Comparison of ENCODE assay signal across 24 cellular contexts in the genomic region with DNA sequence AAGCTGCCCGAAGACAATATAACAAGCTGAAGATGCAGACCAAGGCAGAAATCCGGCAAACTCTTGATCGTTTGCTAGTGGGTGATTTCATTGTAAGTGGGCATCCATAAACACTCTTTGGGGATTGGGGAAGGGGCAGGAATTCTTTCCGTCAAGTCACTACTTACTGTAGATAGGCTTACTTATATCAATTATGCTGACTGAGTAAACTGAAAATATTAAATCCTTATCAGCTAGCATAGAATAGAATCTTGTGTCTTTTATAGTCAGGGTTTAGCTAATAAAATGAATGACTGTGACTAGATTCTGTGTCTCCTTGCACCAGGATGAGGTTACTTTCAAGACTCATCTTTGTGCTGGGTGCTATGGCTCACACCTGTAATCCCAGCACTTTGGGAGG. TPM values are rescaled to one million over a fixed set of nuclear protein-coding genes. Genes with fewer than 3 reads are reported as not detected.
DNase-seq lines count a peak whose midpoint lies in the region; ATAC-seq, FAIRE-seq and TF ChIP-seq lines count a peak whose summit lies in the region.
"Had no signal": no experiment of that assay in that cellular context is flagged by ENCODE, and none has a peak within 500 bp of the region (broad histone marks: within the 10 kb centered on the region; RNA-seq: fewer than 3 reads in every experiment).

No MANE protein-coding gene starts in this region.

- no peaks in the 10 kb centered on the region for H3K79me2 ChIP-seq in HepG2 (ENCODE audit: insufficient read depth, low read length)

- no peak for ATAC-seq in HepG2
- no peak for ATAC-seq in right lobe of liver
- ATAC-seq in memory B cell (ENCODE audit: low read depth): no peak
- ATAC-seq in gastrocnemius medialis: no peak
- no peak for ATAC-seq in stimulated activated effector memory CD8-positive, alpha-beta T cell treated with anti-CD3 and anti-CD28 coated beads, Interleukin-12 subunit alpha, Interleukin-12 subunit beta, amount 100 ng/mL, for 72 hours
- ATAC-seq in HG02798 (IDR thresholded peaks at IDR 0.05; ENCODE audit: poor library complexity, unreplicated experiment): no peak
- no peak for ATAC-seq in GM19395 (IDR thresholded peaks at IDR 0.05; ENCODE audit: unreplicated experiment)
- ATAC-seq: CD8-positive, alpha-beta T cell had no signal

- TF ChIP-seq RAD21 in HepG2 (CRISPR knock-in tag; IDR thresholded peaks at IDR 0.05): no peak

- H3K4me3 ChIP-seq in HepG2 (replicated peaks in 1 of 3; ENCODE audit: insufficient read depth in 1 of 3, low read depth in 2 of 3, low read length in 3 of 3): no peak overlapping the region
- H3K4me3 ChIP-seq in right lobe of liver: no peak overlapping the region
- H3K4me3 ChIP-seq in gastrocnemius medialis: no peak overlapping the region
- H3K4me3 ChIP-seq: A549; BLaER1 treated with 17β-estradiol and CSF1 and Interleukin-3, amounts not matched to agents 10 nM and 100 nM had no signal

- WGBS in HepG2 (ENCODE audit: low lambda C conversion rate): 98% methylated on average over 4 of the region's 4 CpGs
- 97% methylated on average over 4 of the region's 4 CpGs for WGBS in right lobe of liver (ENCODE audit: insufficient coverage, low coverage, low lambda C conversion rate, missing lambda C conversion rate)

- no peak overlapping the region for H3K4me3 Mint-ChIP-seq in memory B cell
- H3K4me3 Mint-ChIP-seq in stimulated activated effector memory CD8-positive, alpha-beta T cell treated with anti-CD3 and anti-CD28 coated beads, Interleukin-12 subunit alpha, Interleukin-12 subunit beta, amount 100 ng/mL, for 72 hours: no peak overlapping the region
- H3K4me3 Mint-ChIP-seq: B cell; CD4-positive, alpha-beta T cell; CD8-positive, alpha-beta T cell had no signal

- no peak for FAIRE-seq in HepG2 (lab: Jason Lieb, UNC)
- FAIRE-seq: A549, D721Med, G401.6, GM12891, GM19239 had no signal

- no peaks in the 10 kb centered on the region for H4K20me1 ChIP-seq in HepG2 (ENCODE audit: insufficient read depth, low read length)

- no peak for TF ChIP-seq EP300 in HepG2 (IDR thresholded peaks at IDR 0.05; ENCODE audit: low read depth in 2 of 2, low read length in 2 of 2)
- TF ChIP-seq EP300 in HepG2 (CRISPR knock-in tag; IDR thresholded peaks at IDR 0.05; ENCODE audit: borderline replicate concordance): no peak

- no peak overlapping the region for H3K4me2 ChIP-seq in HepG2 (ENCODE audit: low read depth, low read length)
- H3K4me2 ChIP-seq: A549; BLaER1 treated with 17β-estradiol and CSF1 and Interleukin-3, amounts not matched to agents 10 nM and 100 nM had no signal

- H3K4me1 Mint-ChIP-seq in memory B cell: no peaks in the 10 kb centered on the region
- no peaks in the 10 kb centered on the region for H3K4me1 Mint-ChIP-seq in stimulated activated effector memory CD8-positive, alpha-beta T cell treated with anti-CD3 and anti-CD28 coated beads, Interleukin-12 subunit alpha, Interleukin-12 subunit beta, amount 100 ng/mL, for 72 hours
- H3K4me1 Mint-ChIP-seq: B cell had no signal

- H3K9ac ChIP-seq in HepG2 (ENCODE audit: insufficient read depth, low read depth, low read length): no peak overlapping the region
- H3K9ac ChIP-seq: BLaER1 treated with 17β-estradiol and CSF1 and Interleukin-3, amounts not matched to agents 10 nM and 100 nM had no signal

- intact Hi-C loops in HepG2 (cut with micrococcal nuclease; ENCODE audit: unreplicated experiment): no loop called here
- intact Hi-C loops in right lobe of liver (cut with DNase I): no loop called here
- intact Hi-C loops in gastrocnemius medialis (cut with DNase I; ENCODE audit: low total_unique reads): no loop called here

- H3K9me3 ChIP-seq in HepG2 (ENCODE audit: low read length): no peaks in the 10 kb centered on the region
- no peaks in the 10 kb centered on the region for H3K9me3 ChIP-seq in right lobe of liver
- H3K9me3 ChIP-seq in gastrocnemius medialis: no peaks in the 10 kb centered on the region
- H3K9me3 ChIP-seq: A549; BLaER1 treated with 17β-estradiol and CSF1 and Interleukin-3, amounts not matched to agents 10 nM and 100 nM; Caco-2 had no signal

- no peaks in the 10 kb centered on the region for H3K27me3 Mint-ChIP-seq in memory B cell
- H3K27me3 Mint-ChIP-seq: B cell; CD4-positive, alpha-beta T cell had no signal

- POLR2A ChIA-PET in HepG2 (lab: Yijun Ruan, JAX): no interaction called here

- TF ChIP-seq CTCF in HepG2 (CRISPR knock-in tag; IDR thresholded peaks at IDR 0.05) (no peak), right lobe of liver (IDR thresholded peaks at IDR 0.05) (no peak), gastrocnemius medialis (IDR thresholded peaks at IDR 0.05 in 4 of 5, conservative IDR thresholded peaks at IDR 0.05 in 1 of 5) (no peak)

- no peak overlapping the region for H2AFZ ChIP-seq in HepG2 (ENCODE audit: low read length)

- peak overlapping the region; percentile 3 for H3K27ac Mint-ChIP-seq in memory B cell
- H3K27ac Mint-ChIP-seq in stimulated activated effector memory CD8-positive, alpha-beta T cell treated with anti-CD3 and anti-CD28 coated beads, Interleukin-12 subunit alpha, Interleukin-12 subunit beta, amount 100 ng/mL, for 72 hours: peak overlapping the region; percentile 34
- H3K27ac Mint-ChIP-seq: B cell; CD4-positive, alpha-beta T cell; CD8-positive, alpha-beta T cell had no signal

- no peak for DNase-seq in HepG2 (ENCODE audit: low spot score)
- DNase-seq in right lobe of liver: no peak
- DNase-seq in memory B cell (ENCODE audit: low spot score in 2 of 2): no peak
- no peak for DNase-seq in gastrocnemius medialis
- DNase-seq in stimulated activated effector memory CD8-positive, alpha-beta T cell treated with anti-CD3 and anti-CD28 coated beads, Interleukin-12 subunit alpha, Interleukin-12 subunit beta, amount 100 ng/mL, for 72 hours (ENCODE audit: low spot score in 2 of 2): no peak
- DNase-seq in stimulated activated naive CD4-positive, alpha-beta T cell treated with Interleukin-2 at 50 U/mL for 16 hours (lab: John Stamatoyannopoulos, UW): no peak
- DNase-seq: AML-193; Caco-2; Calu3; CD4-positive, alpha-beta T cell; CD8-positive, alpha-beta T cell; DMS79 treated with DMSO at 0.1 percent for 48 hours; GF-D8 had no signal

- in situ Hi-C loops in HepG2 (cut with HindIII; ENCODE audit: extremely low pct_ligation_motif_present, low pct_unique_long_range_greater_than_20kb): loop anchor here (10.0 kb wide), 2 partner anchors 384 to 504 kb away; a partner anchor contains a TSS
- in situ Hi-C loops in gastrocnemius medialis (cut with MboI; ENCODE audit: low sequenced_read_pairs in 4 of 4): loop anchor here in 1 of 4 donors (10.0 kb wide), 1 partner anchor 56 kb away; no protein-coding TSS in a partner anchor

- peaks cover 5 to 23% of the 10 kb centered on the region in 2 experiments; a peak in 3 of 5 replicates for H3K36me3 ChIP-seq in HepG2 (replicated peaks in 1 of 2; ENCODE audit: control insufficient read depth in 1 of 2, insufficient read depth in 2 of 2, low read length in 2 of 2)
- peaks cover 3 to 73% (median 31%) of the 10 kb centered on the region in 4 donors for H3K36me3 ChIP-seq in right lobe of liver
- peaks cover 7 to 83% of the 10 kb centered on the region in 2 donors for H3K36me3 ChIP-seq in gastrocnemius medialis

- no peaks in the 10 kb centered on the region for H3K4me1 ChIP-seq in HepG2 (ENCODE audit: insufficient read depth, low read length)
- H3K4me1 ChIP-seq in right lobe of liver: no peaks in the 10 kb centered on the region
- H3K4me1 ChIP-seq in gastrocnemius medialis: peaks cover 5 to 7% of the 10 kb centered on the region in 2 donors
- H3K4me1 ChIP-seq: Caco-2 had no signal

- no peaks in the 10 kb centered on the region for H3K9me3 Mint-ChIP-seq in memory B cell
- H3K9me3 Mint-ChIP-seq in stimulated activated effector memory CD8-positive, alpha-beta T cell treated with anti-CD3 and anti-CD28 coated beads, Interleukin-12 subunit alpha, Interleukin-12 subunit beta, amount 100 ng/mL, for 72 hours: no peaks in the 10 kb centered on the region
- H3K9me3 Mint-ChIP-seq: CD4-positive, alpha-beta T cell; CD8-positive, alpha-beta T cell had no signal

- H3K36me3 Mint-ChIP-seq in memory B cell: peaks cover 32% of the 10 kb centered on the region
- peaks cover 94% of the 10 kb centered on the region for H3K36me3 Mint-ChIP-seq in stimulated activated effector memory CD8-positive, alpha-beta T cell treated with anti-CD3 and anti-CD28 coated beads, Interleukin-12 subunit alpha, Interleukin-12 subunit beta, amount 100 ng/mL, for 72 hours

- TF ChIP-seq POLR2A in HepG2 (IDR thresholded peaks at IDR 0.05; ENCODE audit: insufficient read depth in 1 of 2, low read depth in 2 of 2, low read length in 2 of 2) (no peak), right lobe of liver (IDR thresholded peaks at IDR 0.05) (no peak), gastrocnemius medialis (IDR thresholded peaks at IDR 0.05) (no peak)

- H3K27ac ChIP-seq in HepG2 (ENCODE audit: extremely low read length, insufficient read depth, low read length) (no peak overlapping the region), right lobe of liver (no peak overlapping the region), gastrocnemius medialis (peak overlapping the region; percentile 16 to 62 (median 49))
- H3K27ac ChIP-seq: 22Rv1; A549; BLaER1 treated with 17β-estradiol and CSF1 and Interleukin-3, amounts not matched to agents 10 nM and 100 nM; C4-2B had no signal

- no TSS peak for BruUV-seq in HepG2 (replicated peaks; lab: Mats Ljungman, UMichigan)

- H3K27me3 ChIP-seq in HepG2 (ENCODE audit: control insufficient read depth in 1 of 2, insufficient read depth in 2 of 2, low read length in 2 of 2) (no peaks in the 10 kb centered on the region), right lobe of liver (no peaks in the 10 kb centered on the region), gastrocnemius medialis (no peaks in the 10 kb centered on the region)
- H3K27me3 ChIP-seq: BLaER1 treated with 17β-estradiol and CSF1 and Interleukin-3, amounts not matched to agents 10 nM and 100 nM had no signal

- CTCF ChIA-PET in HepG2 (lab: Yijun Ruan, JAX; ENCODE audit: low intra/inter-chr PET ratio, low total read pairs): interaction anchor here (1.7 kb wide), 1 partner anchor 388 kb away, joined by 15 read pairs; no protein-coding TSS in a partner anchor

RNA-seq across cellular contexts. Expression of a gene that starts 41.2 kb away (rescaled TPM):
- total RNA-seq in HepG2 (2016; rRNA removed; fragmentation: Illumina TruSeq; extraction: Trizol) (13.9 and 14.2 TPM in 2 replicates), right lobe of liver (10 to 100 TPM; 25.9 to 36.9 (median 30.8) TPM), gastrocnemius medialis (10 to 100 TPM; 60.9 to 91.6 (median 71.6) TPM)
- total RNA-seq in HepG2 (2016; cell fraction: cytosol; rRNA removed; fragmentation: Illumina TruSeq; extraction: Trizol; ENCODE audit: low read depth): 5.8 and 6.7 TPM in 2 replicates
- 10.6 and 11.0 TPM in 2 replicates for total RNA-seq in HepG2 (2016; cell fraction: insoluble cytoplasmic fraction; rRNA removed; fragmentation: Illumina TruSeq; extraction: Trizol)
- total RNA-seq in HepG2 (2016; cell fraction: membrane; rRNA removed; fragmentation: Illumina TruSeq; extraction: Trizol): 4.5 and 5.9 TPM in 2 replicates
- total RNA-seq in HepG2 (2016; cell fraction: nucleus; rRNA removed; fragmentation: Illumina TruSeq; extraction: Trizol): 20.5 and 26.2 TPM in 2 replicates
- polyA plus RNA-seq in HepG2 (2011; rRNA removed): 8.6 and 9.2 TPM in 2 replicates
- polyA plus RNA-seq in HepG2 (2011; cell fraction: cytosol; rRNA removed): 7.0 and 8.7 TPM in 2 replicates
- 16.7 and 19.0 TPM in 2 replicates for polyA plus RNA-seq in HepG2 (2011; cell fraction: nucleus; rRNA removed)
- 7.3 and 7.6 TPM in 2 replicates for polyA plus RNA-seq in HepG2 (2012)
- 0.57 and 0.77 TPM in 2 replicates for polyA plus RNA-seq in HepG2 (2016; cell fraction: cytosol; fragmentation: Illumina TruSeq; extraction: Trizol; ENCODE audit: low read depth)
- 7.9 and 10.6 TPM in 2 replicates for polyA plus RNA-seq in HepG2 (2016; cell fraction: insoluble cytoplasmic fraction; fragmentation: Illumina TruSeq; extraction: Trizol; ENCODE audit: low read depth)
- 1.4 and 1.5 TPM in 2 replicates for polyA plus RNA-seq in HepG2 (2016; cell fraction: membrane; fragmentation: Illumina TruSeq; extraction: Trizol; ENCODE audit: low read depth)
- 10.4 and 11.0 TPM in 2 replicates for polyA plus RNA-seq in HepG2 (2016; cell fraction: nucleus; fragmentation: Illumina TruSeq; extraction: Trizol; ENCODE audit: insufficient read depth, low read depth)
- 26.2 and 54.8 TPM in 2 replicates for polyA minus RNA-seq in HepG2 (2011; rRNA and poly(A)+ RNA removed; ENCODE audit: low replicate concordance)
- 11.6 and 12.3 TPM in 2 replicates for polyA minus RNA-seq in HepG2 (2011; cell fraction: cytosol; rRNA and poly(A)+ RNA removed)
- 52.4 and 72.0 TPM in 2 replicates for polyA minus RNA-seq in HepG2 (2011; cell fraction: nucleus; rRNA and poly(A)+ RNA removed)

Comparison
In these comparisons a context has a peak if more than half of its experiments do, and no peak if none do; other contexts are left out.
1. H3K27ac ChIP-seq: peak in gastrocnemius medialis (4 of 4); none in HepG2 (single experiment) and right lobe of liver (0 of 3).